In the genomic region with DNA sequence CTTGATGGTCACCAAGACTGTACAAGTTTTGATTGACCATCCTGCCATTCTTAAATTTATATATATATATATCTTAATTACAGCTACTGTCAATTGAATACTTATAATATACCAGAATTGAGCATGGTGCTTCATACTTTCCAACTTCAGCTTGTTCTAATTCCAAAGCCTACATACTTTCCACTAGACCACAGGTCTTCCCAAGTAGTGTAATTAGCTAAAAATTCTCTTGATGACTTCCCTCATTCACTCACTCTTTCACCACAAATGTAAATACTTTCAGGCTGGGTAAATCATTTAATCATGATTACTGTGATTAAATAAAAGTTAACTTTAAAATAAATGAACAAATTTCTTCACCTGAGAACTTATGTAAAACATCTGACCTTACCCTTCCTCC, we compare ENCODE assay signal across 15 cellular contexts. TPM values are rescaled to one million over a fixed set of nuclear protein-coding genes. Genes with fewer than 3 reads are reported as not detected.
DNase-seq lines count a peak whose midpoint lies in the region; FAIRE-seq and TF ChIP-seq lines count a peak whose summit lies in the region.
"Had no signal": no experiment of that assay in that cellular context is flagged by ENCODE, and none has a peak within 500 bp of the region (broad histone marks: within the 10 kb centered on the region; RNA-seq: fewer than 3 reads in every experiment).

No MANE protein-coding gene starts in this region.

- H3K36me3 ChIP-seq in BLaER1 treated with 17β-estradiol and CSF1 and Interleukin-3, amounts not matched to agents 10 nM and 100 nM: peaks cover 15 to 58% (median 53%) of the 10 kb centered on the region in 11 experiments
- peaks cover 74% of the 10 kb centered on the region for H3K36me3 ChIP-seq in DOHH2 (ENCODE audit: control insufficient read depth, low read length)
- H3K36me3 ChIP-seq: transverse colon had no signal

- H3K9me3 Mint-ChIP-seq in activated T-helper 1 cell treated with anti-CD3 and anti-CD28 coated beads, Interleukin-12 subunit alpha, Interleukin-12 subunit beta, Interleukin-2, Interleukin-4 antibody, amounts not matched to agents 30 ng/mL and 10 ng/mL and 1 ng/mL, durations not matched to agents 14 hours and 24 hours and 36 hours: no peaks in the 10 kb centered on the region

- peaks cover 96% of the 10 kb centered on the region for H3K79me2 ChIP-seq in DOHH2 (ENCODE audit: control insufficient read depth, low read length)

- peaks cover 23 to 58% (median 40%) of the 10 kb centered on the region in 10 experiments; a peak in 19 of 20 replicates for H3K4me1 ChIP-seq in BLaER1 treated with 17β-estradiol and CSF1 and Interleukin-3, amounts not matched to agents 10 nM and 100 nM
- peaks cover 47% of the 10 kb centered on the region for H3K4me1 ChIP-seq in DOHH2 (ENCODE audit: control insufficient read depth, low read length)

- no peaks in the 10 kb centered on the region for H3K27me3 Mint-ChIP-seq in activated T-helper 1 cell treated with anti-CD3 and anti-CD28 coated beads, Interleukin-12 subunit alpha, Interleukin-12 subunit beta, Interleukin-2, Interleukin-4 antibody, amounts not matched to agents 30 ng/mL and 10 ng/mL and 1 ng/mL, durations not matched to agents 14 hours and 24 hours and 36 hours (ENCODE audit: insufficient read depth)

- no peak for FAIRE-seq in RCC 7860 (lab: Jason Lieb, UNC)
- FAIRE-seq: frontal cortex, GM12892, keratinocyte had no signal

- peaks cover 67% of the 10 kb centered on the region for H3K4me1 Mint-ChIP-seq in activated T-helper 1 cell treated with anti-CD3 and anti-CD28 coated beads, Interleukin-12 subunit alpha, Interleukin-12 subunit beta, Interleukin-2, Interleukin-4 antibody, amounts not matched to agents 30 ng/mL and 10 ng/mL and 1 ng/mL, durations not matched to agents 14 hours and 24 hours and 36 hours (ENCODE audit: low read depth)

- intact Hi-C loops in activated T-helper 1 cell treated with anti-CD3 and anti-CD28 coated beads, Interleukin-12 subunit alpha, Interleukin-12 subunit beta, Interleukin-2, Interleukin-4 antibody, amounts not matched to agents 30 ng/mL and 10 ng/mL and 1 ng/mL, durations not matched to agents 14 hours and 24 hours and 36 hours (cut with micrococcal nuclease): loop anchor here (2.0 to 10.0 kb wide), 2 partner anchors 27 to 417 kb away; no protein-coding TSS in a partner anchor

- peaks cover 21 to 57% (median 36%) of the 10 kb centered on the region in 11 experiments; a peak in 18 of 22 replicates for H4K20me1 ChIP-seq in BLaER1 treated with 17β-estradiol and CSF1 and Interleukin-3, amounts not matched to agents 10 nM and 100 nM
- H4K20me1 ChIP-seq in DOHH2 (ENCODE audit: control insufficient read depth, insufficient read depth, low read depth, low read length): peaks cover 10% of the 10 kb centered on the region; the same call in 1 of the 2 replicates

- peak overlapping the region; percentile 60 to 87 (median 72); a peak in 19 of 22 replicates for H3K4me2 ChIP-seq in BLaER1 treated with 17β-estradiol and CSF1 and Interleukin-3, amounts not matched to agents 10 nM and 100 nM
- H3K4me2 ChIP-seq in DOHH2 (ENCODE audit: low read length): peak overlapping the region; percentile 34
- H3K4me2 ChIP-seq: SK-N-SH had no signal

- H3K9me3 ChIP-seq in BLaER1 treated with 17β-estradiol and CSF1 and Interleukin-3, amounts not matched to agents 10 nM and 100 nM (replicated peaks in 1 of 11): no peaks in the 10 kb centered on the region
- H3K9me3 ChIP-seq in DOHH2 (ENCODE audit: control insufficient read depth, insufficient read depth, low read length): no peaks in the 10 kb centered on the region
- H3K9me3 ChIP-seq: BE2C, SK-N-SH, transverse colon had no signal

- peak overlapping the region in 7 of 11 experiments; percentile 95 to 99 (median 98); a peak in 10 of 22 replicates for H3K27ac ChIP-seq in BLaER1 treated with 17β-estradiol and CSF1 and Interleukin-3, amounts not matched to agents 10 nM and 100 nM
- H3K27ac ChIP-seq in DOHH2 (ENCODE audit: low read depth, low read length): no peak overlapping the region
- H3K27ac ChIP-seq: WERI-Rb-1 had no signal

- H3K9ac ChIP-seq in BLaER1 treated with 17β-estradiol and CSF1 and Interleukin-3, amounts not matched to agents 10 nM and 100 nM: no peak overlapping the region; a peak in 2 of 22 replicates
- H3K9ac ChIP-seq: SK-N-SH had no signal

- H3K4me3 Mint-ChIP-seq in activated T-helper 1 cell treated with anti-CD3 and anti-CD28 coated beads, Interleukin-12 subunit alpha, Interleukin-12 subunit beta, Interleukin-2, Interleukin-4 antibody, amounts not matched to agents 30 ng/mL and 10 ng/mL and 1 ng/mL, durations not matched to agents 14 hours and 24 hours and 36 hours: no peak overlapping the region

- no peaks in the 10 kb centered on the region for H3K9me2 ChIP-seq in DOHH2 (replicated peaks; ENCODE audit: control insufficient read depth, low read length)
- H3K9me2 ChIP-seq: SK-N-SH had no signal

- H3K27ac Mint-ChIP-seq in activated T-helper 1 cell treated with anti-CD3 and anti-CD28 coated beads, Interleukin-12 subunit alpha, Interleukin-12 subunit beta, Interleukin-2, Interleukin-4 antibody, amounts not matched to agents 30 ng/mL and 10 ng/mL and 1 ng/mL, durations not matched to agents 14 hours and 24 hours and 36 hours: peak overlapping the region; percentile 72

- DNase-seq in activated T-helper 1 cell treated with anti-CD3 and anti-CD28 coated beads, Interleukin-12 subunit alpha, Interleukin-12 subunit beta, Interleukin-2, Interleukin-4 antibody, amounts not matched to agents 30 ng/mL and 10 ng/mL and 1 ng/mL, durations not matched to agents 14 hours and 24 hours and 36 hours (ENCODE audit: low spot score): no peak
- DNase-seq in myocyte (ENCODE audit: low read depth) (peak; percentile 11), NCI-H1930 (lab: John Stamatoyannopoulos, UW) (no peak), DMS53 (lab: John Stamatoyannopoulos, UW) (no peak), RCC 7860 (ENCODE audit: low spot score) (no peak)
- DNase-seq: BE2C, EL, SK-N-SH, transverse colon, WERI-Rb-1 had no signal

- no peak overlapping the region for H3K4me3 ChIP-seq in BLaER1 treated with 17β-estradiol and CSF1 and Interleukin-3, amounts not matched to agents 10 nM and 100 nM
- no peak overlapping the region for H3K4me3 ChIP-seq in DOHH2 (ENCODE audit: low read length)
- H3K4me3 ChIP-seq: transverse colon had no signal

- no peaks in the 10 kb centered on the region for H3K27me3 ChIP-seq in BLaER1 treated with 17β-estradiol and CSF1 and Interleukin-3, amounts not matched to agents 10 nM and 100 nM
- H3K27me3 ChIP-seq in DOHH2 (ENCODE audit: control insufficient read depth, low read length): no peaks in the 10 kb centered on the region
- H3K27me3 ChIP-seq: BE2C, transverse colon had no signal

- no peak for TF ChIP-seq CTCF in DOHH2 (IDR thresholded peaks at IDR 0.05; ENCODE audit: low read depth, low read length, poor library complexity, severe bottlenecking)

- peaks cover 16% of the 10 kb centered on the region for H3F3A ChIP-seq in DOHH2 (ENCODE audit: control insufficient read depth, insufficient read depth)

- peaks cover 37% of the 10 kb centered on the region for H3K36me3 Mint-ChIP-seq in activated T-helper 1 cell treated with anti-CD3 and anti-CD28 coated beads, Interleukin-12 subunit alpha, Interleukin-12 subunit beta, Interleukin-2, Interleukin-4 antibody, amounts not matched to agents 30 ng/mL and 10 ng/mL and 1 ng/mL, durations not matched to agents 14 hours and 24 hours and 36 hours (ENCODE audit: low read depth)

RNA-seq across cellular contexts. Expression of a gene that starts 3.4 kb away (rescaled TPM):
- total RNA-seq in activated T-helper 1 cell treated with anti-CD3 and anti-CD28 coated beads, Interleukin-12 subunit alpha, Interleukin-12 subunit beta, Interleukin-2, Interleukin-4 antibody, amounts not matched to agents 30 ng/mL and 10 ng/mL and 1 ng/mL, durations not matched to agents 14 hours and 24 hours and 36 hours: 36.0 and 42.9 TPM in 2 replicates
- total RNA-seq in myocyte: 19.7 and 24.0 TPM in 2 replicates
- 9.7 TPM for polyA plus RNA-seq in myocyte (2012)

RNA-seq across cellular contexts. Expression of a gene that starts 37.6 kb away (rescaled TPM):
- 19.8 and 24.4 TPM in 2 replicates for total RNA-seq in activated T-helper 1 cell treated with anti-CD3 and anti-CD28 coated beads, Interleukin-12 subunit alpha, Interleukin-12 subunit beta, Interleukin-2, Interleukin-4 antibody, amounts not matched to agents 30 ng/mL and 10 ng/mL and 1 ng/mL, durations not matched to agents 14 hours and 24 hours and 36 hours
- total RNA-seq in myocyte: 11.5 and 18.5 TPM in 2 replicates
- polyA plus RNA-seq in myocyte (2012): 6.5 TPM
